In the genomic region with DNA sequence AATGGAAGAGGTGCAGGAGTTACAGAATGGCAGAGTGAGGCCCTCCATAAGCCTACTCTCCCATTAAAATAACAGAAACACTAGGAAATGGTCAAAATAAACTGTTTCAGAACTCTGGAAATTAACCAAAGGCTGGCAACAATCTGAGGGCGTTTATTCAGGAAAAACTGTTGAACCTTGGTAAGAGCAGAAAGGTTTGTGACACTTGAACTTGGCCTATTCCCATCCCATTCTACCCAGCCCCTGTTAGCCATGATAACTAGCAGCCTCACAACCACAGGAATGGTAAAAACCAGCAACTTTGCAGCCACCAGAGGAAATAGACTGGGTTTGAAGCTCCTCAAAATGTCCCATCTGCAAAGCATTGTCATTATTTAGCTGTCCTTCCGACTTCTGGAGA, we compare ENCODE assay signal across 26 cellular contexts.
"Had no signal": no experiment of that assay in that cellular context is flagged by ENCODE, and none has a peak within 500 bp of the region (broad histone marks: within the 10 kb centered on the region; RNA-seq: fewer than 3 reads in every experiment).

No MANE protein-coding gene starts in this region.

- H3K9me3 ChIP-seq: left ventricle myocardium inferior, ovary, prostate gland, spleen, transverse colon, upper lobe of left lung, vagina had no signal

- H3K36me3 ChIP-seq: left ventricle myocardium inferior, neural progenitor cell, ovary, prostate gland, spleen, transverse colon, upper lobe of left lung, vagina had no signal

- H3K4me3 Mint-ChIP-seq: immature natural killer cell; mesothelial cell of epicardium; naive B cell; natural killer cell; nephron progenitor cell; neural progenitor cell; stimulated activated effector memory CD8-positive, alpha-beta T cell treated with anti-CD3 and anti-CD28 coated beads, Interleukin-12 subunit alpha, Interleukin-12 subunit beta, amount 100 ng/mL, for 72 hours; stimulated activated naive CD8-positive, alpha-beta T cell treated with anti-CD3 and anti-CD28 coated beads, Interleukin-15, Interleukin-2, amounts not matched to agents 100 ng/mL and 50 ng/mL, for 24 hours had no signal

- H3K27ac Mint-ChIP-seq: immature natural killer cell; mesothelial cell of epicardium; naive B cell; natural killer cell; nephron progenitor cell; neural progenitor cell; stimulated activated effector memory CD8-positive, alpha-beta T cell treated with anti-CD3 and anti-CD28 coated beads, Interleukin-12 subunit alpha, Interleukin-12 subunit beta, amount 100 ng/mL, for 72 hours; stimulated activated naive CD8-positive, alpha-beta T cell treated with anti-CD3 and anti-CD28 coated beads, Interleukin-15, Interleukin-2, amounts not matched to agents 100 ng/mL and 50 ng/mL, for 24 hours had no signal

- H3K27me3 ChIP-seq: neural progenitor cell, ovary, spleen, transverse colon, upper lobe of left lung, vagina had no signal

- DNase-seq: hippocampal formation; immature natural killer cell; kidney; left colon; left ventricle myocardium inferior; mesendoderm; naive B cell; natural killer cell; nephron progenitor cell; retina; right cardiac atrium; spleen; stimulated activated CD4-positive, alpha-beta T cell treated with anti-CD3 and anti-CD28 coated beads, Interleukin-4, amount 100 ng/mL, for 24 hours; stimulated activated naive CD4-positive, alpha-beta T cell; transverse colon; upper lobe of left lung had no signal

- H3K36me3 Mint-ChIP-seq: immature natural killer cell; mesothelial cell of epicardium; naive B cell; natural killer cell; neural progenitor cell; stimulated activated effector memory CD8-positive, alpha-beta T cell treated with anti-CD3 and anti-CD28 coated beads, Interleukin-12 subunit alpha, Interleukin-12 subunit beta, amount 100 ng/mL, for 72 hours had no signal

- H3K4me1 ChIP-seq: prostate gland had no signal

- H3K27me3 Mint-ChIP-seq: stimulated activated naive CD8-positive, alpha-beta T cell treated with anti-CD3 and anti-CD28 coated beads, Interleukin-15, Interleukin-2, amounts not matched to agents 100 ng/mL and 50 ng/mL, for 24 hours had no signal

- H3K4me3 ChIP-seq: left ventricle myocardium inferior, lung, neural progenitor cell, ovary, prostate gland, skin epidermis, spleen, transverse colon, upper lobe of left lung, vagina had no signal

- H3K27ac ChIP-seq: neural progenitor cell, ovary, prostate gland, vagina had no signal

- ATAC-seq: left colon; natural killer cell; right cardiac atrium; sciatic nerve; stimulated activated effector memory CD8-positive, alpha-beta T cell treated with anti-CD3 and anti-CD28 coated beads, Interleukin-12 subunit alpha, Interleukin-12 subunit beta, amount 100 ng/mL, for 72 hours had no signal

- H3K9me3 Mint-ChIP-seq: immature natural killer cell; naive B cell; natural killer cell; nephron progenitor cell; neural progenitor cell; stimulated activated effector memory CD8-positive, alpha-beta T cell treated with anti-CD3 and anti-CD28 coated beads, Interleukin-12 subunit alpha, Interleukin-12 subunit beta, amount 100 ng/mL, for 72 hours; stimulated activated naive CD8-positive, alpha-beta T cell treated with anti-CD3 and anti-CD28 coated beads, Interleukin-15, Interleukin-2, amounts not matched to agents 100 ng/mL and 50 ng/mL, for 24 hours had no signal

- H3K4me2 ChIP-seq: neural progenitor cell had no signal

- H3K9ac ChIP-seq: neural progenitor cell had no signal

- H2AFZ ChIP-seq: neural progenitor cell had no signal
